1 cellular context compared by ENCODE assay signal in genomic region chr19:42313096-42313839, GRCh38.
TF ChIP-seq lines count a peak whose summit lies in the region.

TSS of gene TMEM145 (plus strand) at chr19:42313309. CDS start at chr19:42313377, 68 bp downstream.

TF ChIP-seq in HepG2, 621 proteins besides CTCF, POLR2A, EP300 and RAD21 (continued from another document and continues in another):
- TF ChIP-seq KAT2B (IDR thresholded peaks at IDR 0.05; ENCODE audit: borderline replicate concordance, low read depth, low read length), result no peak
- TF ChIP-seq MAZ (IDR thresholded peaks at IDR 0.05; ENCODE audit: borderline replicate concordance, low read depth, low read length), result peak; percentile 60; the same call in 1 of the 2 replicates
- TF ChIP-seq MAZ (CRISPR knock-in tag; IDR thresholded peaks at IDR 0.05; ENCODE audit: low read depth), result peak; percentile 64; the same call in 1 of the 2 replicates
- TF ChIP-seq ZNF709 (CRISPR knock-in tag; IDR thresholded peaks at IDR 0.05), result 0 out of 2 replicates have a peak, but pooled peaks have one; percentile 52
- no peak for TF ChIP-seq ZBTB20 (CRISPR knock-in tag; IDR thresholded peaks at IDR 0.05; ENCODE audit: borderline replicate concordance, low read depth)
- TF ChIP-seq ZNF563 (CRISPR knock-in tag; IDR thresholded peaks at IDR 0.05), result peak; percentile 17; the same call in 1 of the 2 replicates
- peak; percentile 70 for TF ChIP-seq ZNF687 (CRISPR knock-in tag; IDR thresholded peaks at IDR 0.05)
- no peak for TF ChIP-seq THRA (CRISPR knock-in tag; IDR thresholded peaks at IDR 0.05; ENCODE audit: borderline replicate concordance)
- TF ChIP-seq SNAPC5 (CRISPR knock-in tag; IDR thresholded peaks at IDR 0.05; ENCODE audit: borderline replicate concordance), result no peak
- TF ChIP-seq ZNF589 (CRISPR knock-in tag; conservative IDR thresholded peaks at IDR 0.05), result 0 out of 2 replicates have a peak, but pooled peaks have one; percentile 20
- TF ChIP-seq CSRNP1 (CRISPR knock-in tag; IDR thresholded peaks at IDR 0.05), result 0 out of 2 replicates have a peak, but pooled peaks have one; percentile 60
- TF ChIP-seq HDAC1 (CRISPR knock-in tag; IDR thresholded peaks at IDR 0.05), result peak; percentile 32; the same call in 1 of the 2 replicates
- no peak for TF ChIP-seq ZNF772 (CRISPR knock-in tag; IDR thresholded peaks at IDR 0.05)
- 0 out of 4 replicates have a peak, but pooled peaks of 1 of the 2 experiments have one; percentile 13 for TF ChIP-seq KLF16 (CRISPR knock-in tag; IDR thresholded peaks at IDR 0.05)
- TF ChIP-seq BORCS8-MEF2B (CRISPR knock-in tag; IDR thresholded peaks at IDR 0.05), result 0 out of 2 replicates have a peak, but pooled peaks have one; percentile 52
- 0 out of 2 replicates have a peak, but pooled peaks have one; percentile 24 for TF ChIP-seq ZNF354B (CRISPR knock-in tag; IDR thresholded peaks at IDR 0.05)
- peak; percentile 24; the same call in 1 of the 2 replicates for TF ChIP-seq ZNF816 (CRISPR knock-in tag; IDR thresholded peaks at IDR 0.05; ENCODE audit: borderline replicate concordance)
- TF ChIP-seq ZSCAN21 (CRISPR knock-in tag; IDR thresholded peaks at IDR 0.05; ENCODE audit: borderline replicate concordance), result peak; percentile 58; the same call in 1 of the 2 replicates
- no peak for TF ChIP-seq NFYC (CRISPR knock-in tag; IDR thresholded peaks at IDR 0.05)
- TF ChIP-seq ZNF407 (CRISPR knock-in tag; IDR thresholded peaks at IDR 0.05; ENCODE audit: not compliant biosample characterization), result peak; percentile 5
- peak; percentile 37; the same call in 1 of the 2 replicates for TF ChIP-seq MYC (CRISPR knock-in tag; IDR thresholded peaks at IDR 0.05; ENCODE audit: borderline replicate concordance)
- TF ChIP-seq PATZ1 (CRISPR knock-in tag; IDR thresholded peaks at IDR 0.05), result peak; percentile 68
- TF ChIP-seq LCORL (IDR thresholded peaks at IDR 0.05), result no peak
- TF ChIP-seq LCORL (CRISPR knock-in tag; IDR thresholded peaks at IDR 0.05), result 0 out of 2 replicates have a peak, but pooled peaks have one; percentile 24
- TF ChIP-seq HES4 (CRISPR knock-in tag; IDR thresholded peaks at IDR 0.05; ENCODE audit: borderline replicate concordance), result peak; percentile 44; the same call in 1 of the 2 replicates
- 0 out of 2 replicates have a peak, but pooled peaks have one; percentile 21 for TF ChIP-seq ZFX (CRISPR knock-in tag; IDR thresholded peaks at IDR 0.05; ENCODE audit: low read depth)
- no peak for TF ChIP-seq MTF1 (CRISPR knock-in tag; IDR thresholded peaks at IDR 0.05)
- TF ChIP-seq ZNF574 (CRISPR knock-in tag; IDR thresholded peaks at IDR 0.05), result peak; percentile 45; the same call in 1 of the 2 replicates
- peak; percentile 45; the same call in 1 of the 2 replicates for TF ChIP-seq ZNF441 (CRISPR knock-in tag; IDR thresholded peaks at IDR 0.05; ENCODE audit: borderline replicate concordance)
- TF ChIP-seq ZNF350 (CRISPR knock-in tag; IDR thresholded peaks at IDR 0.05; ENCODE audit: borderline replicate concordance, low read depth), result no peak
- TF ChIP-seq ZFP91 (CRISPR knock-in tag; IDR thresholded peaks at IDR 0.05; ENCODE audit: borderline replicate concordance), result peak; percentile 99
- peak; percentile 29 for TF ChIP-seq HNRNPLL (IDR thresholded peaks at IDR 0.05; ENCODE audit: low read depth, low read length, poor library complexity, severe bottlenecking)
- peak; percentile 83 for TF ChIP-seq ZNF446 (CRISPR knock-in tag; IDR thresholded peaks at IDR 0.05)
